Comparison of ENCODE assay signal across 12 cellular contexts in genomic region chr6:113596477-113596876, GRCh38.
DNase-seq lines count a peak whose midpoint lies in the region; ATAC-seq and TF ChIP-seq lines count a peak whose summit lies in the region.
"Had no signal": no experiment of that assay in that cellular context is flagged by ENCODE, and none has a peak within 500 bp of the region (broad histone marks: within the 10 kb centered on the region; RNA-seq: fewer than 3 reads in every experiment).

No MANE protein-coding gene starts in this region.

- ATAC-seq in gastroesophageal sphincter = no peak
- ATAC-seq in CD8-positive, alpha-beta T cell = no peak
- ATAC-seq: A549 had no signal

- H3K4me1 Mint-ChIP-seq in osteocyte (ENCODE audit: unreplicated experiment) = peaks cover 62% of the 10 kb centered on the region
- H3K4me1 Mint-ChIP-seq in CD8-positive, alpha-beta T cell (ENCODE audit: low read depth) = no peaks in the 10 kb centered on the region
- H3K4me1 Mint-ChIP-seq: CD8-positive, alpha-beta memory T cell had no signal

- 12% methylated on average over 3 of the region's 3 CpGs; no CpG with 5 or more reads in 1 of the 2 donors for WGBS in gastroesophageal sphincter (ENCODE audit: low coverage in 1 of 2), 2 donors
- WGBS in tibial nerve, 2 donors = 16 to 18% methylated on average over 3 of the region's 3 CpGs

- DNase-seq in NCI-H345 treated with DMSO at 0.1 percent for 48 hours (lab: John Stamatoyannopoulos, UW; ENCODE audit: unreplicated experiment) = peak; percentile 69
- DNase-seq in NCI-H345 (lab: John Stamatoyannopoulos, UW) = no peak
- DNase-seq in osteocyte (ENCODE audit: extremely low spot score, unreplicated experiment) = no peak
- no peak for DNase-seq in tibial nerve (ENCODE audit: low spot score in 2 of 2)
- DNase-seq in superior temporal gyrus (ENCODE audit: extremely low spot score) = no peak
- no peak for DNase-seq in activated CD4-positive, alpha-beta T cell treated with anti-CD3 and anti-CD28 coated beads, Interleukin-2, amount 50 U/mL, for 48 hours
- no peak for DNase-seq in CD8-positive, alpha-beta T cell
- DNase-seq: activated naive CD4-positive, alpha-beta T cell treated with anti-CD3 and anti-CD28 coated beads for 36 hours; CD8-positive, alpha-beta memory T cell had no signal

- H3K4me3 ChIP-seq in gastroesophageal sphincter (no peak overlapping the region), tibial nerve (no peak overlapping the region)
- no peak overlapping the region for H3K4me3 ChIP-seq in CD8-positive, alpha-beta T cell (ENCODE audit: low read depth, low read length)
- H3K4me3 ChIP-seq: A549 had no signal

- H3K9me3 Mint-ChIP-seq in osteocyte (ENCODE audit: unreplicated experiment) = no peaks in the 10 kb centered on the region
- H3K9me3 Mint-ChIP-seq in CD8-positive, alpha-beta T cell = no peaks in the 10 kb centered on the region
- H3K9me3 Mint-ChIP-seq: CD8-positive, alpha-beta memory T cell had no signal

- peak overlapping the region; percentile 92 for H3K27ac Mint-ChIP-seq in osteocyte (ENCODE audit: unreplicated experiment)
- H3K27ac Mint-ChIP-seq in CD8-positive, alpha-beta T cell = no peak overlapping the region
- H3K27ac Mint-ChIP-seq: activated naive CD4-positive, alpha-beta T cell treated with anti-CD3 and anti-CD28 coated beads for 36 hours; CD8-positive, alpha-beta memory T cell; memory B cell had no signal

- TF ChIP-seq EP300 in gastroesophageal sphincter (IDR thresholded peaks at IDR 0.05) = no peak
- no peak for TF ChIP-seq EP300 in tibial nerve (IDR thresholded peaks at IDR 0.05)

- H3K4me1 ChIP-seq in gastroesophageal sphincter (peaks cover 9 to 23% (median 15%) of the 10 kb centered on the region in 3 donors), tibial nerve (peaks cover 0 to 41% (median 13%) of the 10 kb centered on the region in 4 donors)
- H3K4me1 ChIP-seq in CD8-positive, alpha-beta T cell (ENCODE audit: insufficient read depth, low read length) = no peaks in the 10 kb centered on the region

- H3K36me3 ChIP-seq in gastroesophageal sphincter = no peaks in the 10 kb centered on the region
- H3K36me3 ChIP-seq in tibial nerve = no peaks in the 10 kb centered on the region
- H3K36me3 ChIP-seq in CD8-positive, alpha-beta T cell (ENCODE audit: insufficient read depth, low read length) = no peaks in the 10 kb centered on the region

- TF ChIP-seq CTCF in gastroesophageal sphincter (IDR thresholded peaks at IDR 0.05) (no peak), osteocyte (IDR thresholded peaks at IDR 0.05) (no peak), tibial nerve (IDR thresholded peaks at IDR 0.05) (no peak)
- TF ChIP-seq CTCF in CD8-positive, alpha-beta T cell (IDR thresholded peaks at IDR 0.05) = no peak

- CTCF ChIA-PET in CD8-positive, alpha-beta T cell (lab: Charles Lee) = no interaction called here

- H3K4me3 Mint-ChIP-seq in osteocyte (ENCODE audit: unreplicated experiment) = peak overlapping the region; percentile 14
- no peak overlapping the region for H3K4me3 Mint-ChIP-seq in CD8-positive, alpha-beta T cell
- H3K4me3 Mint-ChIP-seq: activated naive CD4-positive, alpha-beta T cell treated with anti-CD3 and anti-CD28 coated beads for 36 hours; CD8-positive, alpha-beta memory T cell; memory B cell had no signal

- peak overlapping the region; percentile 55 to 65 (median 64) for H3K27ac ChIP-seq in gastroesophageal sphincter
- H3K27ac ChIP-seq in tibial nerve = peak overlapping the region; percentile 26 to 81 (median 69)
- H3K27ac ChIP-seq in CD8-positive, alpha-beta T cell (ENCODE audit: low read depth, low read length) = no peak overlapping the region

- H3K9me3 ChIP-seq in gastroesophageal sphincter (no peaks in the 10 kb centered on the region), tibial nerve (no peaks in the 10 kb centered on the region)
- no peaks in the 10 kb centered on the region for H3K9me3 ChIP-seq in CD8-positive, alpha-beta T cell (ENCODE audit: low read length)
- H3K9me3 ChIP-seq: A549 had no signal

- H3K27me3 ChIP-seq in gastroesophageal sphincter (no peaks in the 10 kb centered on the region), tibial nerve (no peaks in the 10 kb centered on the region)
- H3K27me3 ChIP-seq in CD8-positive, alpha-beta T cell (ENCODE audit: insufficient read depth, low read length) = no peaks in the 10 kb centered on the region

- no peaks in the 10 kb centered on the region for H3K36me3 Mint-ChIP-seq in osteocyte (ENCODE audit: unreplicated experiment)
- H3K36me3 Mint-ChIP-seq in CD8-positive, alpha-beta T cell = no peaks in the 10 kb centered on the region
- H3K36me3 Mint-ChIP-seq: CD8-positive, alpha-beta memory T cell had no signal

- POLR2A ChIA-PET in CD8-positive, alpha-beta T cell (lab: Charles Lee) = no interaction called here

- TF ChIP-seq POLR2A in gastroesophageal sphincter (IDR thresholded peaks at IDR 0.05) (no peak), tibial nerve (IDR thresholded peaks at IDR 0.05) (no peak)

- intact Hi-C loops in CD8-positive, alpha-beta T cell (cut with DNase I, micrococcal nuclease) = no loop called here

- H3K27me3 Mint-ChIP-seq in osteocyte (ENCODE audit: unreplicated experiment) = no peaks in the 10 kb centered on the region
- H3K27me3 Mint-ChIP-seq in CD8-positive, alpha-beta T cell (ENCODE audit: low read depth) = no peaks in the 10 kb centered on the region
- H3K27me3 Mint-ChIP-seq: CD8-positive, alpha-beta memory T cell; memory B cell had no signal
